Comparison of ENCODE assay signal across 1 cellular context in the genomic region with DNA sequence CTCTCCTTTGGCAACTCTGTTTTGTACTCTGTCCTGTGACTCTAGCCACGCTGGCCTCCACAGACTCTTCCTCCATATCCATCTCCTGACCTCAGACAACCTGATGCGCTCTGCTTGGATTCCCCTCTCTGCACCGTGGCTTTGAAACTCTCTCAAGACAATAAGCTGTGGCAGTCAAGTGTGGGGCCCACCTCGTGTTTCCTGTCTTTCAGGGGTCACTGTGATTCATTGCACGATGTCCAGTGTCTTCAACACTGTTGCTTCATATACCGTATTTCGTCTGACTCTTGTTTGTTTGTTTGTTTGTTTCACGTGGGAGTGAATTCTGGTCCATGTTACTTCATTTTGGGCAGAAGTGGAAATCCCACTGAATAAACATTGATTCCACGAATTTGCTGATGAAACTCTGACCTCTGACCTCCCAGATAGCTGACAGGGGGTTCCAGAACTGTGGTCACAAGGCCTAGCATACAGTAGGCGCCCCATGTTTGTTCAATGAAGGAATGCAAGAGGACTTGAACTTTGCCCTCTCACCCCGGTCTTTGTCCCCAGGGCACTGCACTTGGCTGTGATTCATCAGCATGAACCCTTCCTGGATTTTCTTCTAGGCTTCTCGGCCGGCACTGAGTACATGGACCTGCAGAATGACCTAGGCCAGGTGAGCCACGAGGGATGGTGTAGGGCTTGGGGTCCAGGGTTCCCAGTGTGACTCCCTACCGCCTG.
TF ChIP-seq lines count a peak whose summit lies in the region.

No MANE protein-coding gene starts in this region.

TF ChIP-seq in K562, 482 proteins besides CTCF, POLR2A, EP300 and RAD21:
- TF ChIP-seq TFAM (CRISPR knock-in tag; conservative IDR thresholded peaks at IDR 0.05) (no peak), RB1 (IDR thresholded peaks at IDR 0.05; ENCODE audit: low read depth) (no peak), ZNF224 (CRISPR knock-in tag; IDR thresholded peaks at IDR 0.05) (no peak), KDM1A (IDR thresholded peaks at IDR 0.05) (peak in 1 of 2 experiments; percentile 9; a peak in 1 of 4 replicates), SP2 (IDR thresholded peaks at IDR 0.05; ENCODE audit: extremely low read depth, low read depth, low read length, poor library complexity, severe bottlenecking) (no peak), JUN (IDR thresholded peaks at IDR 0.05; ENCODE audit: borderline replicate concordance, low read depth, low read length) (no peak), JUN (CRISPR knock-in tag; IDR thresholded peaks at IDR 0.05; ENCODE audit: borderline replicate concordance) (no peak), L3MBTL2 (IDR thresholded peaks at IDR 0.05) (no peak), ZKSCAN8 (CRISPR knock-in tag; IDR thresholded peaks at IDR 0.05) (peak; percentile 87), THRA (IDR thresholded peaks at IDR 0.05) (no peak), TBP (optimal IDR thresholded peaks at IDR 0.05; ENCODE audit: low read depth, low read length) (no peak), ZNF347 (CRISPR knock-in tag; IDR thresholded peaks at IDR 0.05; ENCODE audit: low read depth) (no peak), MAFG (tag; conservative IDR thresholded peaks at IDR 0.05) (no peak), ZFP30 (CRISPR knock-in tag; IDR thresholded peaks at IDR 0.05; ENCODE audit: borderline replicate concordance) (no peak), HEY1 (CRISPR knock-in tag; IDR thresholded peaks at IDR 0.05; ENCODE audit: borderline replicate concordance) (no peak), NR2C1 (IDR thresholded peaks at IDR 0.05) (peak; percentile 53; the same call in 1 of the 2 replicates), NR2C1 (tag; IDR thresholded peaks at IDR 0.05) (0 out of 2 replicates have a peak, but pooled peaks have one; percentile 57), ZNF12 (CRISPR knock-in tag; IDR thresholded peaks at IDR 0.05) (no peak)
- TF ChIP-seq, protein P1, sequence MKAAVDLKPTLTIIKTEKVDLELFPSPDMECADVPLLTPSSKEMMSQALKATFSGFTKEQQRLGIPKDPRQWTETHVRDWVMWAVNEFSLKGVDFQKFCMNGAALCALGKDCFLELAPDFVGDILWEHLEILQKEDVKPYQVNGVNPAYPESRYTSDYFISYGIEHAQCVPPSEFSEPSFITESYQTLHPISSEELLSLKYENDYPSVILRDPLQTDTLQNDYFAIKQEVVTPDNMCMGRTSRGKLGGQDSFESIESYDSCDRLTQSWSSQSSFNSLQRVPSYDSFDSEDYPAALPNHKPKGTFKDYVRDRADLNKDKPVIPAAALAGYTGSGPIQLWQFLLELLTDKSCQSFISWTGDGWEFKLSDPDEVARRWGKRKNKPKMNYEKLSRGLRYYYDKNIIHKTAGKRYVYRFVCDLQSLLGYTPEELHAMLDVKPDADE (conservative IDR thresholded peaks at IDR 0.05; ENCODE audit: control insufficient read depth, low read depth, low read length): no peak
- TF ChIP-seq, protein P2, sequence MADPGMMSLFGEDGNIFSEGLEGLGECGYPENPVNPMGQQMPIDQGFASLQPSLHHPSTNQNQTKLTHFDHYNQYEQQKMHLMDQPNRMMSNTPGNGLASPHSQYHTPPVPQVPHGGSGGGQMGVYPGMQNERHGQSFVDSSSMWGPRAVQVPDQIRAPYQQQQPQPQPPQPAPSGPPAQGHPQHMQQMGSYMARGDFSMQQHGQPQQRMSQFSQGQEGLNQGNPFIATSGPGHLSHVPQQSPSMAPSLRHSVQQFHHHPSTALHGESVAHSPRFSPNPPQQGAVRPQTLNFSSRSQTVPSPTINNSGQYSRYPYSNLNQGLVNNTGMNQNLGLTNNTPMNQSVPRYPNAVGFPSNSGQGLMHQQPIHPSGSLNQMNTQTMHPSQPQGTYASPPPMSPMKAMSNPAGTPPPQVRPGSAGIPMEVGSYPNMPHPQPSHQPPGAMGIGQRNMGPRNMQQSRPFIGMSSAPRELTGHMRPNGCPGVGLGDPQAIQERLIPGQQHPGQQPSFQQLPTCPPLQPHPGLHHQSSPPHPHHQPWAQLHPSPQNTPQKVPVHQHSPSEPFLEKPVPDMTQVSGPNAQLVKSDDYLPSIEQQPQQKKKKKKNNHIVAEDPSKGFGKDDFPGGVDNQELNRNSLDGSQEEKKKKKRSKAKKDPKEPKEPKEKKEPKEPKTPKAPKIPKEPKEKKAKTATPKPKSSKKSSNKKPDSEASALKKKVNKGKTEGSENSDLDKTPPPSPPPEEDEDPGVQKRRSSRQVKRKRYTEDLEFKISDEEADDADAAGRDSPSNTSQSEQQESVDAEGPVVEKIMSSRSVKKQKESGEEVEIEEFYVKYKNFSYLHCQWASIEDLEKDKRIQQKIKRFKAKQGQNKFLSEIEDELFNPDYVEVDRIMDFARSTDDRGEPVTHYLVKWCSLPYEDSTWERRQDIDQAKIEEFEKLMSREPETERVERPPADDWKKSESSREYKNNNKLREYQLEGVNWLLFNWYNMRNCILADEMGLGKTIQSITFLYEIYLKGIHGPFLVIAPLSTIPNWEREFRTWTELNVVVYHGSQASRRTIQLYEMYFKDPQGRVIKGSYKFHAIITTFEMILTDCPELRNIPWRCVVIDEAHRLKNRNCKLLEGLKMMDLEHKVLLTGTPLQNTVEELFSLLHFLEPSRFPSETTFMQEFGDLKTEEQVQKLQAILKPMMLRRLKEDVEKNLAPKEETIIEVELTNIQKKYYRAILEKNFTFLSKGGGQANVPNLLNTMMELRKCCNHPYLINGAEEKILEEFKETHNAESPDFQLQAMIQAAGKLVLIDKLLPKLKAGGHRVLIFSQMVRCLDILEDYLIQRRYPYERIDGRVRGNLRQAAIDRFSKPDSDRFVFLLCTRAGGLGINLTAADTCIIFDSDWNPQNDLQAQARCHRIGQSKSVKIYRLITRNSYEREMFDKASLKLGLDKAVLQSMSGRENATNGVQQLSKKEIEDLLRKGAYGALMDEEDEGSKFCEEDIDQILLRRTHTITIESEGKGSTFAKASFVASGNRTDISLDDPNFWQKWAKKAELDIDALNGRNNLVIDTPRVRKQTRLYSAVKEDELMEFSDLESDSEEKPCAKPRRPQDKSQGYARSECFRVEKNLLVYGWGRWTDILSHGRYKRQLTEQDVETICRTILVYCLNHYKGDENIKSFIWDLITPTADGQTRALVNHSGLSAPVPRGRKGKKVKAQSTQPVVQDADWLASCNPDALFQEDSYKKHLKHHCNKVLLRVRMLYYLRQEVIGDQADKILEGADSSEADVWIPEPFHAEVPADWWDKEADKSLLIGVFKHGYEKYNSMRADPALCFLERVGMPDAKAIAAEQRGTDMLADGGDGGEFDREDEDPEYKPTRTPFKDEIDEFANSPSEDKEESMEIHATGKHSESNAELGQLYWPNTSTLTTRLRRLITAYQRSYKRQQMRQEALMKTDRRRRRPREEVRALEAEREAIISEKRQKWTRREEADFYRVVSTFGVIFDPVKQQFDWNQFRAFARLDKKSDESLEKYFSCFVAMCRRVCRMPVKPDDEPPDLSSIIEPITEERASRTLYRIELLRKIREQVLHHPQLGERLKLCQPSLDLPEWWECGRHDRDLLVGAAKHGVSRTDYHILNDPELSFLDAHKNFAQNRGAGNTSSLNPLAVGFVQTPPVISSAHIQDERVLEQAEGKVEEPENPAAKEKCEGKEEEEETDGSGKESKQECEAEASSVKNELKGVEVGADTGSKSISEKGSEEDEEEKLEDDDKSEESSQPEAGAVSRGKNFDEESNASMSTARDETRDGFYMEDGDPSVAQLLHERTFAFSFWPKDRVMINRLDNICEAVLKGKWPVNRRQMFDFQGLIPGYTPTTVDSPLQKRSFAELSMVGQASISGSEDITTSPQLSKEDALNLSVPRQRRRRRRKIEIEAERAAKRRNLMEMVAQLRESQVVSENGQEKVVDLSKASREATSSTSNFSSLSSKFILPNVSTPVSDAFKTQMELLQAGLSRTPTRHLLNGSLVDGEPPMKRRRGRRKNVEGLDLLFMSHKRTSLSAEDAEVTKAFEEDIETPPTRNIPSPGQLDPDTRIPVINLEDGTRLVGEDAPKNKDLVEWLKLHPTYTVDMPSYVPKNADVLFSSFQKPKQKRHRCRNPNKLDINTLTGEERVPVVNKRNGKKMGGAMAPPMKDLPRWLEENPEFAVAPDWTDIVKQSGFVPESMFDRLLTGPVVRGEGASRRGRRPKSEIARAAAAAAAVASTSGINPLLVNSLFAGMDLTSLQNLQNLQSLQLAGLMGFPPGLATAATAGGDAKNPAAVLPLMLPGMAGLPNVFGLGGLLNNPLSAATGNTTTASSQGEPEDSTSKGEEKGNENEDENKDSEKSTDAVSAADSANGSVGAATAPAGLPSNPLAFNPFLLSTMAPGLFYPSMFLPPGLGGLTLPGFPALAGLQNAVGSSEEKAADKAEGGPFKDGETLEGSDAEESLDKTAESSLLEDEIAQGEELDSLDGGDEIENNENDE (IDR thresholded peaks at IDR 0.05; ENCODE audit: low read depth, low read length): no peak
TF ChIP-seq in K562: peak in this region for 3.
